In the genomic region with DNA sequence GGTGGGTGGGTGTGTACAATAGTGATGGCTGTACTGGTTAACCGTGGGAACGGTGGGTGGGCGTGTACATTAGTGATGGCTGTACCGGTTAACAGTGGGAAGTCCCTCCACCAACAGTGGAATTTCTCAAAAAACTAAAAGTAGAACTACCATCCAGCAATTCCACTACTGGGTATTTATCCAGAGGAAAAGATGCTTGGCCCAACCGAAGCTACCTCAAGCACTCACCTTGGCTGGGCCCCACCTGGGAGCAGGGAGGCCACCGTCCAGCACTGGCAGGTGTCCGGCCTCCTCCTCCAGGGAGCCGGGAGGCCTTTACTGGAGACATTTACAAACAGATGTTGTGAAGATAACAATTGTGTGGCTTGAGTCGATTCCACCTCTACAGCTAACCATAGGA, we compare ENCODE assay signal across 23 cellular contexts. TPM values are rescaled to one million over a fixed set of nuclear protein-coding genes. Genes with fewer than 3 reads are reported as not detected.
DNase-seq lines count a peak whose midpoint lies in the region; ATAC-seq, FAIRE-seq and TF ChIP-seq lines count a peak whose summit lies in the region.
"Had no signal": no experiment of that assay in that cellular context is flagged by ENCODE, and none has a peak within 500 bp of the region (broad histone marks: within the 10 kb centered on the region; RNA-seq: fewer than 3 reads in every experiment).

No MANE protein-coding gene starts in this region.

- H3K4me3 Mint-ChIP-seq in activated CD4-positive, alpha-beta T cell treated with anti-CD3 and anti-CD28 coated beads, Interleukin-2, amount 10 ng/mL, durations not matched to agents 24 days and 14 days, result no peak overlapping the region
- H3K4me3 Mint-ChIP-seq: B cell; CD8-positive, alpha-beta T cell; GM23338; H9 had no signal

- DNase-seq in activated CD4-positive, alpha-beta T cell treated with anti-CD3 and anti-CD28 coated beads, Interleukin-2, amount 10 ng/mL, durations not matched to agents 24 days and 14 days, result peak; percentile 49
- DNase-seq in activated CD4-positive, alpha-beta T cell treated with anti-CD3 and anti-CD28 coated beads for 4 hours, result no peak
- peak; percentile 3 for DNase-seq in GM13977 (ENCODE audit: low spot score)
- DNase-seq in kidney, result peak; percentile 44
- DNase-seq in sciatic nerve (ENCODE audit: low spot score), result peak; percentile 30
- DNase-seq in WERI-Rb-1, result no peak
- DNase-seq in foreskin melanocyte, result no peak
- DNase-seq: Caco-2; CD4-positive, CD25-positive, alpha-beta regulatory T cell; DMS79; EL; GDM1; H9 had no signal

- H3K9ac ChIP-seq in kidney (ENCODE audit: low read length in 2 of 2), result no peak overlapping the region
- H3K9ac ChIP-seq: BLaER1 had no signal

- peaks cover 4% of the 10 kb centered on the region for H3K4me1 Mint-ChIP-seq in activated CD4-positive, alpha-beta T cell treated with anti-CD3 and anti-CD28 coated beads, Interleukin-2, amount 10 ng/mL, durations not matched to agents 24 days and 14 days
- H3K4me1 Mint-ChIP-seq: GM23338 had no signal

- no peak for FAIRE-seq in kidney (lab: Jason Lieb, UNC)
- FAIRE-seq: A204.1, GM18507 had no signal

- no peaks in the 10 kb centered on the region for H3K36me3 Mint-ChIP-seq in activated CD4-positive, alpha-beta T cell treated with anti-CD3 and anti-CD28 coated beads, Interleukin-2, amount 10 ng/mL, durations not matched to agents 24 days and 14 days (ENCODE audit: low read depth)
- H3K36me3 Mint-ChIP-seq: CD4-positive, CD25-positive, alpha-beta regulatory T cell; CD8-positive, alpha-beta T cell had no signal

- H3K36me3 ChIP-seq in kidney (ENCODE audit: control insufficient read depth in 1 of 2, insufficient read depth in 2 of 2, low read length in 2 of 2), result no peaks in the 10 kb centered on the region
- H3K36me3 ChIP-seq in WERI-Rb-1, result no peaks in the 10 kb centered on the region

- no peak for ATAC-seq in sciatic nerve
- ATAC-seq: CD8-positive, alpha-beta T cell; GM12878; GM23338; HCT116 had no signal

- H3K9me3 ChIP-seq in kidney (ENCODE audit: control insufficient read depth in 1 of 2, low read length in 2 of 2) (no peaks in the 10 kb centered on the region), WERI-Rb-1 (ENCODE audit: severe bottlenecking) (peaks cover 7% of the 10 kb centered on the region)

- intact Hi-C loops in activated CD4-positive, alpha-beta T cell treated with anti-CD3 and anti-CD28 coated beads, Interleukin-2, amount 10 ng/mL, durations not matched to agents 24 days and 14 days (cut with micrococcal nuclease), result no loop called here
- intact Hi-C loops in kidney (cut with DNase I) (no loop called here), sciatic nerve (cut with DNase I) (no loop called here)

- H3K4me1 ChIP-seq in kidney (ENCODE audit: control insufficient read depth in 1 of 2, insufficient read depth in 1 of 2, low read depth in 1 of 2, low read length in 2 of 2), result peaks cover 0 to under 1% of the 10 kb centered on the region in 2 donors

- no peaks in the 10 kb centered on the region for H3K27me3 ChIP-seq in WERI-Rb-1 (ENCODE audit: insufficient read depth, low read depth, severe bottlenecking)
- H3K27me3 ChIP-seq: BLaER1 had no signal

- TF ChIP-seq CTCF in GM13977 (IDR thresholded peaks at IDR 0.05; ENCODE audit: extremely low read depth, insufficient read depth, missing control alignments) (no peak), kidney (IDR thresholded peaks at IDR 0.05; ENCODE audit: borderline replicate concordance, extremely low read depth, insufficient read depth) (no peak), WERI-Rb-1 (IDR thresholded peaks at IDR 0.05; ENCODE audit: low read depth, low read length) (no peak)

- H3K4me3 ChIP-seq in kidney (ENCODE audit: low read length in 2 of 2) (no peak overlapping the region), WERI-Rb-1 (ENCODE audit: low read depth, low read length) (no peak overlapping the region)
- H3K4me3 ChIP-seq: BLaER1, GM12878, GM23338 had no signal

- no peak overlapping the region for H3K27ac ChIP-seq in kidney (ENCODE audit: low read depth in 2 of 2, low read length in 2 of 2)
- no peak overlapping the region for H3K27ac ChIP-seq in WERI-Rb-1
- H3K27ac ChIP-seq: 22Rv1, BLaER1, C4-2B had no signal

- in situ Hi-C loops in GM13977 (cut with MboI; ENCODE audit: low pct_unique_long_range_greater_than_20kb, low sequenced_read_pairs, unreplicated experiment), result no loop called here

- H3K27ac Mint-ChIP-seq in activated CD4-positive, alpha-beta T cell treated with anti-CD3 and anti-CD28 coated beads, Interleukin-2, amount 10 ng/mL, durations not matched to agents 24 days and 14 days, result no peak overlapping the region
- H3K27ac Mint-ChIP-seq: B cell; CD4-positive, CD25-positive, alpha-beta regulatory T cell; CD8-positive, alpha-beta T cell; GM23338; H9 had no signal

- H3K27me3 Mint-ChIP-seq in activated CD4-positive, alpha-beta T cell treated with anti-CD3 and anti-CD28 coated beads, Interleukin-2, amount 10 ng/mL, durations not matched to agents 24 days and 14 days, result no peaks in the 10 kb centered on the region
- H3K27me3 Mint-ChIP-seq: B cell had no signal

- peaks cover 4% of the 10 kb centered on the region for H3K9me3 Mint-ChIP-seq in activated CD4-positive, alpha-beta T cell treated with anti-CD3 and anti-CD28 coated beads, Interleukin-2, amount 10 ng/mL, durations not matched to agents 24 days and 14 days
- H3K9me3 Mint-ChIP-seq: CD8-positive, alpha-beta T cell had no signal

RNA-seq across cellular contexts. Expression of a gene that starts 6.0 kb away (rescaled TPM):
- 61.3 and 62.6 TPM in 2 replicates for total RNA-seq in activated CD4-positive, alpha-beta T cell treated with anti-CD3 and anti-CD28 coated beads, Interleukin-2, amount 10 ng/mL, durations not matched to agents 24 days and 14 days
- total RNA-seq in kidney, result 75.2 TPM
- 65.0 TPM for polyA plus RNA-seq in kidney (ENCODE audit: insufficient read depth, low read depth, low replicate concordance)
- total RNA-seq in sciatic nerve, result 68.6 TPM

RNA-seq across cellular contexts. Expression of a gene that starts 34.8 kb away (rescaled TPM):
- total RNA-seq in activated CD4-positive, alpha-beta T cell treated with anti-CD3 and anti-CD28 coated beads, Interleukin-2, amount 10 ng/mL, durations not matched to agents 24 days and 14 days, result 190 and 200 TPM in 2 replicates
- total RNA-seq in kidney (170 TPM), sciatic nerve (143 TPM)
- polyA plus RNA-seq in kidney (ENCODE audit: insufficient read depth, low read depth, low replicate concordance), result 96.1 TPM

Comparison
In these comparisons a context has a peak if more than half of its experiments do, and no peak if none do; other contexts are left out.
1. DNase-seq: peak in activated CD4-positive, alpha-beta T cell treated with anti-CD3 and anti-CD28 coated beads, Interleukin-2, amount 10 ng/mL, durations not matched to agents 24 days and 14 days (single experiment), GM13977 (single experiment), kidney (single experiment) and sciatic nerve (single experiment); none in activated CD4-positive, alpha-beta T cell treated with anti-CD3 and anti-CD28 coated beads for 4 hours (0 of 2), WERI-Rb-1 (single experiment) and foreskin melanocyte (single experiment).